Comparison of ENCODE assay signal across 14 cellular contexts in genomic region chr3:4581905-4582611, GRCh38.
DNase-seq lines count a peak whose midpoint lies in the region; ATAC-seq, FAIRE-seq and TF ChIP-seq lines count a peak whose summit lies in the region.
"Had no signal": no experiment of that assay in that cellular context is flagged by ENCODE, and none has a peak within 500 bp of the region (broad histone marks: within the 10 kb centered on the region; RNA-seq: fewer than 3 reads in every experiment).

No MANE protein-coding gene starts in this region.

- no peak for TF ChIP-seq RAD21 in H1 (IDR thresholded peaks at IDR 0.05 in 1 of 2, conservative IDR thresholded peaks at IDR 0.05 in 1 of 2; ENCODE audit: low read depth in 2 of 2, low read length in 2 of 2)
- TF ChIP-seq RAD21 in HepG2 (CRISPR knock-in tag; IDR thresholded peaks at IDR 0.05) = no peak

- H2BK20ac ChIP-seq in H1 (ENCODE audit: low read length) = no peak overlapping the region

- no peak overlapping the region for H3K56ac ChIP-seq in H1 (replicated peaks; ENCODE audit: insufficient read length, low read depth, low read length)

- H3K4me1 Mint-ChIP-seq in stimulated activated naive CD8-positive, alpha-beta T cell treated with anti-CD3 and anti-CD28 coated beads, Interleukin-15, Interleukin-2, amounts not matched to agents 100 ng/mL and 50 ng/mL, for 24 hours (ENCODE audit: low read depth) = peaks cover 62% of the 10 kb centered on the region

- no peak overlapping the region for H3K23ac ChIP-seq in H1 (ENCODE audit: insufficient read length)

- H2AK5ac ChIP-seq in H1 (ENCODE audit: low read depth, low read length) = no peak overlapping the region

- no peak overlapping the region for H2BK5ac ChIP-seq in H1 (ENCODE audit: low read depth, low read length)

- intact Hi-C loops in HepG2 (cut with micrococcal nuclease; ENCODE audit: unreplicated experiment) = no loop called here

- TF ChIP-seq POLR2A in H1 (IDR thresholded peaks at IDR 0.05; ENCODE audit: control extremely low read depth in 1 of 2, low read depth in 2 of 2, low read length in 2 of 2) (no peak), HepG2 (IDR thresholded peaks at IDR 0.05; ENCODE audit: insufficient read depth in 1 of 2, low read depth in 2 of 2, low read length in 2 of 2) (no peak)

- H4K5ac ChIP-seq in H1 (ENCODE audit: insufficient read length, low read depth, low read length) = no peak overlapping the region

- CTCF ChIA-PET in H1 (lab: Charles Lee; ENCODE audit: partially characterized antibody) (interaction anchor here (0.8 to 2.2 kb wide), 4 partner anchors 10 to 248 kb away, joined by 3 to 7 read pairs (median 6); no protein-coding TSS in a partner anchor), HepG2 (lab: Yijun Ruan, JAX; ENCODE audit: low intra/inter-chr PET ratio, low total read pairs) (no interaction called here)

- no TSS peak for BruUV-seq in HepG2 (replicated peaks; lab: Mats Ljungman, UMichigan)

- H3K27ac ChIP-seq in H1 (ENCODE audit: low read depth, low read length) (no peak overlapping the region), HepG2 (ENCODE audit: extremely low read length, insufficient read depth, low read length) (no peak overlapping the region)

- TF ChIP-seq CTCF in H1 (IDR thresholded peaks at IDR 0.05; ENCODE audit: control extremely low read depth in 1 of 3, insufficient read depth in 1 of 3, low read depth in 1 of 3, low read length in 3 of 3) = no peak
- no peak for TF ChIP-seq CTCF in HepG2 (CRISPR knock-in tag; IDR thresholded peaks at IDR 0.05)

- H2AFZ ChIP-seq in H1 (ENCODE audit: low read length) (no peak overlapping the region), HepG2 (ENCODE audit: low read length) (no peak overlapping the region)

- H2BK12ac ChIP-seq in H1 (ENCODE audit: low read depth, low read length) = no peak overlapping the region

- H3K23me2 ChIP-seq in H1 (ENCODE audit: low read depth, low read length) = no peaks in the 10 kb centered on the region

- no peak for FAIRE-seq in H1 (lab: Jason Lieb, UNC)
- FAIRE-seq in HepG2 (lab: Jason Lieb, UNC) = no peak
- FAIRE-seq: GM18507 had no signal

- H3K36me3 Mint-ChIP-seq in stimulated activated naive CD8-positive, alpha-beta T cell treated with anti-CD3 and anti-CD28 coated beads, Interleukin-15, Interleukin-2, amounts not matched to agents 100 ng/mL and 50 ng/mL, for 24 hours (ENCODE audit: low read depth) = no peaks in the 10 kb centered on the region

- peak overlapping the region; percentile 12 for H3K27ac Mint-ChIP-seq in stimulated activated naive CD8-positive, alpha-beta T cell treated with anti-CD3 and anti-CD28 coated beads, Interleukin-15, Interleukin-2, amounts not matched to agents 100 ng/mL and 50 ng/mL, for 24 hours
- H3K27ac Mint-ChIP-seq: activated CD8-positive, alpha-beta T cell treated with anti-CD3 and anti-CD28 coated beads, Interleukin-2, amount 10 ng/mL, durations not matched to agents 7 days and 5 days; activated naive CD4-positive, alpha-beta T cell treated with anti-CD3 and anti-CD28 coated beads for 36 hours had no signal

- H3K36me3 ChIP-seq in H1 (ENCODE audit: control insufficient read depth in 2 of 4, insufficient read depth in 4 of 4, low read length in 3 of 4) (no peaks in the 10 kb centered on the region), HepG2 (replicated peaks in 1 of 2; ENCODE audit: control insufficient read depth in 1 of 2, insufficient read depth in 2 of 2, low read length in 2 of 2) (no peaks in the 10 kb centered on the region)
- H3K36me3 ChIP-seq: tibial nerve had no signal

- no peak for DNase-seq in stimulated activated naive CD8-positive, alpha-beta T cell treated with anti-CD3 and anti-CD28 coated beads, Interleukin-15, Interleukin-2, amounts not matched to agents 100 U/mL and 50 U/mL, for 24 hours
- DNase-seq in H1 (ENCODE audit: low read depth in 1 of 2, low spot score in 2 of 2) (no peak), occipital lobe (lab: John Stamatoyannopoulos, UW) (peak; percentile 16), NCI-H2196 treated with DMSO at 0.1 percent for 48 hours (lab: John Stamatoyannopoulos, UW; ENCODE audit: unreplicated experiment) (no peak), HepG2 (ENCODE audit: low spot score) (no peak), NCI-H2227 (lab: John Stamatoyannopoulos, UW; ENCODE audit: unreplicated experiment) (no peak)
- DNase-seq: activated CD8-positive, alpha-beta T cell treated with anti-CD3 and anti-CD28 coated beads, Interleukin-2, amount 10 ng/mL, durations not matched to agents 7 days and 5 days; activated naive CD4-positive, alpha-beta T cell treated with anti-CD3 and anti-CD28 coated beads for 36 hours; kidney glomerular epithelial cell; T-helper 17 cell had no signal

- H3K9me3 Mint-ChIP-seq in stimulated activated naive CD8-positive, alpha-beta T cell treated with anti-CD3 and anti-CD28 coated beads, Interleukin-15, Interleukin-2, amounts not matched to agents 100 ng/mL and 50 ng/mL, for 24 hours = no peaks in the 10 kb centered on the region
- H3K9me3 Mint-ChIP-seq: activated naive CD4-positive, alpha-beta T cell treated with anti-CD3 and anti-CD28 coated beads for 36 hours had no signal

- WGBS in H1 (ENCODE audit: extremely low coverage in 1 of 2, insufficient coverage in 1 of 2, insufficient read length in 1 of 2, insufficient replicate concordance in 2 of 2, low coverage in 1 of 2, low lambda C conversion rate in 2 of 2, missing lambda C conversion rate in 1 of 2), 2 experiments = 88% methylated on average over 12 of the region's 12 CpGs; no CpG with 5 or more reads in 1 of the 2 experiments
- WGBS in HepG2 (ENCODE audit: low lambda C conversion rate) = 96% methylated on average over 12 of the region's 12 CpGs

- H3K9me3 ChIP-seq in H1 (ENCODE audit: insufficient read depth in 2 of 2, low read depth in 1 of 2, low read length in 1 of 2) (no peaks in the 10 kb centered on the region), HepG2 (ENCODE audit: low read length) (no peaks in the 10 kb centered on the region)
- H3K9me3 ChIP-seq: tibial nerve had no signal

- no peak for ATAC-seq in stimulated activated naive CD8-positive, alpha-beta T cell treated with anti-CD3 and anti-CD28 coated beads, Interleukin-15, Interleukin-2, amounts not matched to agents 100 U/mL and 50 U/mL, for 24 hours
- ATAC-seq in HepG2 (no peak), GM21723 (IDR thresholded peaks at IDR 0.05; ENCODE audit: unreplicated experiment) (no peak)
- ATAC-seq: activated CD8-positive, alpha-beta T cell treated with anti-CD3 and anti-CD28 coated beads, Interleukin-2, amount 10 ng/mL, durations not matched to agents 7 days and 5 days; T-helper 17 cell had no signal

- H4K8ac ChIP-seq in H1 (ENCODE audit: extremely low read depth, insufficient read depth, low read length) = no peak overlapping the region

- no peak overlapping the region for H3K4me3 Mint-ChIP-seq in stimulated activated naive CD8-positive, alpha-beta T cell treated with anti-CD3 and anti-CD28 coated beads, Interleukin-15, Interleukin-2, amounts not matched to agents 100 ng/mL and 50 ng/mL, for 24 hours
- H3K4me3 Mint-ChIP-seq: activated CD8-positive, alpha-beta T cell treated with anti-CD3 and anti-CD28 coated beads, Interleukin-2, amount 10 ng/mL, durations not matched to agents 7 days and 5 days; activated naive CD4-positive, alpha-beta T cell treated with anti-CD3 and anti-CD28 coated beads for 36 hours; T-helper 17 cell had no signal

- no peaks in the 10 kb centered on the region for H3K27me3 Mint-ChIP-seq in stimulated activated naive CD8-positive, alpha-beta T cell treated with anti-CD3 and anti-CD28 coated beads, Interleukin-15, Interleukin-2, amounts not matched to agents 100 ng/mL and 50 ng/mL, for 24 hours
- H3K27me3 Mint-ChIP-seq: T-helper 17 cell had no signal

- H4K91ac ChIP-seq in H1 (replicated peaks; ENCODE audit: insufficient read length, low read length) = peak overlapping the region; percentile 26

- no peak overlapping the region for H3K9ac ChIP-seq in H1 (replicated peaks in 1 of 4; ENCODE audit: extremely low read depth in 1 of 4, low read depth in 3 of 4, low read length in 3 of 4)
- H3K9ac ChIP-seq in HepG2 (ENCODE audit: insufficient read depth, low read depth, low read length) = no peak overlapping the region

- no peak overlapping the region for H2BK120ac ChIP-seq in H1 (replicated peaks; ENCODE audit: low read depth, low read length)

- no peaks in the 10 kb centered on the region for H3K79me1 ChIP-seq in H1 (ENCODE audit: low read depth, low read length)

- TF ChIP-seq EP300 in H1 (IDR thresholded peaks at IDR 0.05; ENCODE audit: borderline replicate concordance in 1 of 2, low read depth in 2 of 2, low read length in 2 of 2) (no peak), HepG2 (IDR thresholded peaks at IDR 0.05; ENCODE audit: low read depth in 2 of 2, low read length in 2 of 2) (no peak), HepG2 (CRISPR knock-in tag; IDR thresholded peaks at IDR 0.05; ENCODE audit: borderline replicate concordance) (no peak)

- in situ Hi-C loops in HepG2 (cut with HindIII; ENCODE audit: extremely low pct_ligation_motif_present, low pct_unique_long_range_greater_than_20kb) = no loop called here

- no peak overlapping the region for H3K4ac ChIP-seq in H1 (replicated peaks; ENCODE audit: insufficient read length, low read depth, low read length)

- H3K79me2 ChIP-seq in H1 (ENCODE audit: control insufficient read depth in 1 of 2, insufficient read depth in 2 of 2, low read length in 2 of 2) = no peaks in the 10 kb centered on the region
- H3K79me2 ChIP-seq in HepG2 (ENCODE audit: insufficient read depth, low read length) = no peaks in the 10 kb centered on the region

- H3K14ac ChIP-seq in H1 (ENCODE audit: insufficient read length) = no peak overlapping the region

- H3K4me2 ChIP-seq in H1 (ENCODE audit: insufficient read depth in 1 of 2, low read depth in 2 of 2, low read length in 2 of 2) (no peak overlapping the region), HepG2 (ENCODE audit: low read depth, low read length) (no peak overlapping the region)

- POLR2A ChIA-PET in H1 (lab: Charles Lee; ENCODE audit: partially characterized antibody) = no interaction called here
- POLR2A ChIA-PET in HepG2 (lab: Yijun Ruan, JAX) = no interaction called here

- H3K4me3 ChIP-seq in H1 (ENCODE audit: extremely low read depth in 1 of 4, insufficient read depth in 2 of 4, low read depth in 3 of 4, low read length in 4 of 4) (no peak overlapping the region), HepG2 (replicated peaks in 1 of 3; ENCODE audit: insufficient read depth in 1 of 3, low read depth in 2 of 3, low read length in 3 of 3) (no peak overlapping the region)
- H3K4me3 ChIP-seq: tibial nerve had no signal

- H3K18ac ChIP-seq in H1 (ENCODE audit: extremely low read depth, low read length) = no peak overlapping the region

- H2BK15ac ChIP-seq in H1 (ENCODE audit: low read length) = no peak overlapping the region

- H4K20me1 ChIP-seq in H1 (replicated peaks in 1 of 2; ENCODE audit: control insufficient read depth in 1 of 2, insufficient read depth in 2 of 2, low read length in 2 of 2) (no peaks in the 10 kb centered on the region), HepG2 (ENCODE audit: insufficient read depth, low read length) (no peaks in the 10 kb centered on the region)

- H3K4me1 ChIP-seq in H1 (replicated peaks in 1 of 4; ENCODE audit: control insufficient read depth in 3 of 4, insufficient read depth in 4 of 4, low read length in 3 of 4) (peaks cover 0 to 5% (median 0%) of the 10 kb centered on the region in 4 experiments; a peak in 3 of 7 replicates), HepG2 (ENCODE audit: insufficient read depth, low read length) (no peaks in the 10 kb centered on the region)

- no peaks in the 10 kb centered on the region for H3K27me3 ChIP-seq in H1 (replicated peaks in 1 of 4; ENCODE audit: control insufficient read depth in 3 of 4, extremely low read depth in 1 of 4, insufficient read depth in 3 of 4, low read length in 3 of 4)
- no peaks in the 10 kb centered on the region for H3K27me3 ChIP-seq in HepG2 (ENCODE audit: control insufficient read depth in 1 of 2, insufficient read depth in 2 of 2, low read length in 2 of 2)
- H3K27me3 ChIP-seq: tibial nerve had no signal
